24 cellular contexts compared by ENCODE assay signal in genomic region chr12:131124487-131125280, GRCh38.
A peak's percentile ranks its signal among the peaks of the same experiment; 100 is the strongest.
DNase-seq lines count a peak whose midpoint lies in the region; ATAC-seq and TF ChIP-seq lines count a peak whose summit lies in the region.
"Had no signal": no experiment of that assay in that cellular context is flagged by ENCODE, and none has a peak within 500 bp of the region (broad histone marks: within the 10 kb centered on the region; RNA-seq: fewer than 3 reads in every experiment).

No MANE protein-coding gene starts in this region.

- no peak overlapping the region for H4K91ac ChIP-seq in neuronal stem cell (ENCODE audit: low read depth, low read length, poor library complexity)

- no peaks in the 10 kb centered on the region for H3K79me1 ChIP-seq in neuronal stem cell (ENCODE audit: low read depth, low read length)

- H2BK5ac ChIP-seq in neuronal stem cell (ENCODE audit: low read length), result no peak overlapping the region

- no peak overlapping the region for H2BK15ac ChIP-seq in neuronal stem cell (ENCODE audit: low read length)

- no peak overlapping the region for H3K9ac ChIP-seq in neuronal stem cell (ENCODE audit: low read depth, low read length, poor library complexity)
- H3K9ac ChIP-seq: BLaER1 had no signal

- H2BK12ac ChIP-seq in neuronal stem cell (ENCODE audit: low read length), result no peak overlapping the region

- no peak overlapping the region for H2AFZ ChIP-seq in neuronal stem cell (ENCODE audit: low read length)
- H2AFZ ChIP-seq: GM23338 had no signal

- peak overlapping the region; percentile 2 for H3K14ac ChIP-seq in neuronal stem cell (ENCODE audit: low read length)

- H3K9me3 ChIP-seq in heart left ventricle, result no peaks in the 10 kb centered on the region
- H3K9me3 ChIP-seq in neuronal stem cell (replicated peaks in 1 of 2; ENCODE audit: control insufficient read depth in 2 of 2, insufficient read depth in 1 of 2, low read depth in 1 of 2, low read length in 2 of 2), result no peaks in the 10 kb centered on the region
- no peaks in the 10 kb centered on the region for H3K9me3 ChIP-seq in vagina
- H3K9me3 ChIP-seq: BLaER1 had no signal

- peak overlapping the region; percentile 23 for H2AK5ac ChIP-seq in neuronal stem cell (ENCODE audit: low read depth, low read length)

- H2BK120ac ChIP-seq in neuronal stem cell (ENCODE audit: low read depth, low read length), result no peak overlapping the region

- H3K36me3 ChIP-seq in heart left ventricle (peaks cover 0 to 28% (median 0%) of the 10 kb centered on the region in 9 donors), neuronal stem cell (replicated peaks in 1 of 2; ENCODE audit: control insufficient read depth in 2 of 2, insufficient read depth in 2 of 2, low read length in 2 of 2) (no peaks in the 10 kb centered on the region), vagina (no peaks in the 10 kb centered on the region)

- H3K4me3 ChIP-seq in heart left ventricle (no peak overlapping the region), coronary artery (no peak overlapping the region), neuronal stem cell (ENCODE audit: low read length in 2 of 2) (no peak overlapping the region), vagina (no peak overlapping the region)
- H3K4me3 ChIP-seq: BLaER1, GM23338, K562, SK-N-MC had no signal

- TF ChIP-seq CTCF in heart left ventricle (IDR thresholded peaks at IDR 0.05) (no peak), coronary artery (IDR thresholded peaks at IDR 0.05) (no peak), vagina (IDR thresholded peaks at IDR 0.05) (no peak)

- intact Hi-C loops in Right ventricle myocardium superior (cut with DNase I), result no loop called here
- intact Hi-C loops in heart left ventricle (cut with DNase I), result no loop called here
- intact Hi-C loops in vagina (cut with DNase I), result no loop called here

- ATAC-seq in Right ventricle myocardium superior (ENCODE audit: poor library complexity) (no peak), heart left ventricle (no peak), GM21526 (IDR thresholded peaks at IDR 0.05; ENCODE audit: low FRiP score, unreplicated experiment) (no peak)
- ATAC-seq: GM23338, K562 had no signal

- H3K4me1 ChIP-seq in heart left ventricle (no peaks in the 10 kb centered on the region), neuronal stem cell (ENCODE audit: control insufficient read depth in 2 of 2, insufficient read depth in 1 of 2, low read depth in 1 of 2, low read length in 2 of 2) (peaks cover 0 to 4% of the 10 kb centered on the region in 2 donors), vagina (no peaks in the 10 kb centered on the region)
- H3K4me1 ChIP-seq: BLaER1 had no signal

- H4K8ac ChIP-seq in neuronal stem cell (ENCODE audit: low read depth, low read length), result no peak overlapping the region

- H3K27me3 ChIP-seq in heart left ventricle, result no peaks in the 10 kb centered on the region
- H3K27me3 ChIP-seq in neuronal stem cell (ENCODE audit: control insufficient read depth in 3 of 3, insufficient read depth in 3 of 3, low read depth in 1 of 3, low read length in 3 of 3), result no peaks in the 10 kb centered on the region
- no peaks in the 10 kb centered on the region for H3K27me3 ChIP-seq in vagina
- H3K27me3 ChIP-seq: BLaER1 had no signal

- no peak overlapping the region for H3K27ac ChIP-seq in heart left ventricle
- H3K27ac ChIP-seq in coronary artery, result no peak overlapping the region
- H3K27ac ChIP-seq in neuronal stem cell (replicated peaks; ENCODE audit: low read length), result no peak overlapping the region
- H3K27ac ChIP-seq in vagina, result no peak overlapping the region
- H3K27ac ChIP-seq: BLaER1, SK-N-MC had no signal

- H3K4me2 ChIP-seq in neuronal stem cell (ENCODE audit: insufficient read depth, low read length, poor library complexity, severe bottlenecking), result peak overlapping the region; percentile 4
- H3K4me2 ChIP-seq: BLaER1, GM23338 had no signal

- DNase-seq in Right ventricle myocardium superior (peak; percentile 22), heart left ventricle (no peak), coronary artery (ENCODE audit: low spot score) (peak; percentile 47), neuronal stem cell (ENCODE audit: low spot score) (no peak), vagina (ENCODE audit: extremely low spot score in 2 of 2) (peak; percentile 46 to 54), NCI-H226 (no peak)
- no peak for DNase-seq in NK-92 treated with Interleukin-12 subunit alpha and Interleukin-12 subunit beta, amount 100 ng/mL, for 24 hours (lab: John Stamatoyannopoulos, UW)
- DNase-seq: CD4-positive, CD25-positive, alpha-beta regulatory T cell; DMS53; Kasumi-1; NCI-H1092 treated with DMSO at 0.1 percent for 48 hours; NCI-H1436; NCI-H187; NCI-H2081 treated with DMSO at 0.1 percent for 48 hours; NCI-H2171; NCI-H345; NCI-H510A treated with DMSO at 0.1 percent for 48 hours; RPMI8226; SHP77 had no signal

- no peak overlapping the region for H3K18ac ChIP-seq in neuronal stem cell (ENCODE audit: low read length)

- no peak overlapping the region for H3K4ac ChIP-seq in neuronal stem cell (ENCODE audit: low read length)

- no peak overlapping the region for H3K23ac ChIP-seq in neuronal stem cell (ENCODE audit: low read depth, low read length, poor library complexity)

- no peak for TF ChIP-seq POLR2A in heart left ventricle (IDR thresholded peaks at IDR 0.05)
- no peak for TF ChIP-seq POLR2A in vagina (IDR thresholded peaks at IDR 0.05)

- 85 to 94% (median 88%) methylated on average over 19 of the region's 19 CpGs for WGBS in heart left ventricle, 4 donors
- WGBS in neuronal stem cell (ENCODE audit: extremely low coverage in 2 of 2, insufficient read length in 2 of 2, insufficient replicate concordance in 1 of 2), 2 donors, result no CpG with 5 or more reads among the region's 19 CpGs

Comparison
In these comparisons a context has a peak if more than half of its experiments do, and no peak if none do; other contexts are left out.
1. DNase-seq: peak in Right ventricle myocardium superior (single experiment), coronary artery (single experiment) and vagina (2 of 2); none in heart left ventricle (0 of 5), neuronal stem cell (single experiment), NCI-H226 (single experiment) and NK-92 treated with Interleukin-12 subunit alpha and Interleukin-12 subunit beta, amount 100 ng/mL, for 24 hours (single experiment).